8 cellular contexts compared by ENCODE assay signal in genomic region chr2:197215988-197216979, GRCh38.
DNase-seq lines count a peak whose midpoint lies in the region; ATAC-seq lines count a peak whose summit lies in the region.

No MANE protein-coding gene starts in this region.

- ATAC-seq in GM19467 (IDR thresholded peaks at IDR 0.05; ENCODE audit: unreplicated experiment) (peak; percentile 52), HG03520 (IDR thresholded peaks at IDR 0.05; ENCODE audit: unreplicated experiment) (peak; percentile 66), naive B cell (ENCODE audit: low read depth in 2 of 2) (peak; percentile 75 to 78)
- ATAC-seq in activated T-helper 17 cell treated with anti-CD3 and anti-CD28 coated beads, Interleukin-2, amount 50 U/mL, for 72 hours (replicated peaks): peak; percentile 53

- H3K4me3 Mint-ChIP-seq in activated T-helper 17 cell treated with anti-CD3 and anti-CD28 coated beads, Interleukin-2, amount 50 U/mL, for 72 hours: peak overlapping the region; percentile 76
- H3K4me3 Mint-ChIP-seq in naive B cell: peak overlapping the region; percentile 51 to 85 (median 82)

- DNase-seq in ELR (ENCODE audit: low read depth) (peak; percentile 66), naive B cell (peak; percentile 39), GM19238 (ENCODE audit: insufficient read length, low spot score) (no peak), head of caudate nucleus (no peak)
- no peak for DNase-seq in activated effector memory CD4-positive, alpha-beta T cell treated with anti-CD3 and anti-CD28 coated beads, Interleukin-2, amount 50 U/mL, for 16 hours

- H3K9me3 Mint-ChIP-seq in activated T-helper 17 cell treated with anti-CD3 and anti-CD28 coated beads, Interleukin-2, amount 50 U/mL, for 72 hours: no peaks in the 10 kb centered on the region
- no peaks in the 10 kb centered on the region for H3K9me3 Mint-ChIP-seq in naive B cell

- H3K36me3 Mint-ChIP-seq in activated T-helper 17 cell treated with anti-CD3 and anti-CD28 coated beads, Interleukin-2, amount 50 U/mL, for 72 hours (ENCODE audit: low read depth): peaks cover 39% of the 10 kb centered on the region
- no peaks in the 10 kb centered on the region for H3K36me3 Mint-ChIP-seq in naive B cell

- no peaks in the 10 kb centered on the region for H3K27me3 Mint-ChIP-seq in activated T-helper 17 cell treated with anti-CD3 and anti-CD28 coated beads, Interleukin-2, amount 50 U/mL, for 72 hours
- no peaks in the 10 kb centered on the region for H3K27me3 Mint-ChIP-seq in naive B cell

- intact Hi-C loops in head of caudate nucleus (cut with DNase I): no loop called here

- peak overlapping the region; percentile 98 for H3K27ac Mint-ChIP-seq in activated T-helper 17 cell treated with anti-CD3 and anti-CD28 coated beads, Interleukin-2, amount 50 U/mL, for 72 hours
- H3K27ac Mint-ChIP-seq in naive B cell: peak overlapping the region; percentile 72 to 97 (median 95)

- peaks cover 49% of the 10 kb centered on the region for H3K4me1 Mint-ChIP-seq in activated T-helper 17 cell treated with anti-CD3 and anti-CD28 coated beads, Interleukin-2, amount 50 U/mL, for 72 hours
- H3K4me1 Mint-ChIP-seq in naive B cell: peaks cover 49 to 96% (median 65%) of the 10 kb centered on the region in 3 donors

Comparison
In these comparisons a context has a peak if more than half of its experiments do, and no peak if none do; other contexts are left out.
1. DNase-seq: peak in ELR (single experiment) and naive B cell (single experiment); none in activated effector memory CD4-positive, alpha-beta T cell treated with anti-CD3 and anti-CD28 coated beads, Interleukin-2, amount 50 U/mL, for 16 hours (single experiment), GM19238 (single experiment) and head of caudate nucleus (0 of 42).
2. Peak in every context shown above with its lines, with median percentiles within 50 percentile points of each other: ATAC-seq.